In genomic region chr13:38350114-38350617, GRCh38 we compare ENCODE assay signal across 1 cellular context.
A peak's percentile ranks its signal among the peaks of the same experiment; 100 is the strongest.
TF ChIP-seq lines count a peak whose summit lies in the region.

No MANE protein-coding gene starts in this region.

TF ChIP-seq in HepG2, 621 proteins besides CTCF, POLR2A, EP300 and RAD21 (continued from another document):
- no peak for TF ChIP-seq BCLAF1 (IDR thresholded peaks at IDR 0.05)
- TF ChIP-seq ZNF414 (CRISPR knock-in tag; IDR thresholded peaks at IDR 0.05) = 0 out of 2 replicates have a peak, but pooled peaks have one; percentile 5
- peak; percentile 7; the same call in 1 of the 2 replicates for TF ChIP-seq MAX (IDR thresholded peaks at IDR 0.05)
- TF ChIP-seq, protein P1, sequence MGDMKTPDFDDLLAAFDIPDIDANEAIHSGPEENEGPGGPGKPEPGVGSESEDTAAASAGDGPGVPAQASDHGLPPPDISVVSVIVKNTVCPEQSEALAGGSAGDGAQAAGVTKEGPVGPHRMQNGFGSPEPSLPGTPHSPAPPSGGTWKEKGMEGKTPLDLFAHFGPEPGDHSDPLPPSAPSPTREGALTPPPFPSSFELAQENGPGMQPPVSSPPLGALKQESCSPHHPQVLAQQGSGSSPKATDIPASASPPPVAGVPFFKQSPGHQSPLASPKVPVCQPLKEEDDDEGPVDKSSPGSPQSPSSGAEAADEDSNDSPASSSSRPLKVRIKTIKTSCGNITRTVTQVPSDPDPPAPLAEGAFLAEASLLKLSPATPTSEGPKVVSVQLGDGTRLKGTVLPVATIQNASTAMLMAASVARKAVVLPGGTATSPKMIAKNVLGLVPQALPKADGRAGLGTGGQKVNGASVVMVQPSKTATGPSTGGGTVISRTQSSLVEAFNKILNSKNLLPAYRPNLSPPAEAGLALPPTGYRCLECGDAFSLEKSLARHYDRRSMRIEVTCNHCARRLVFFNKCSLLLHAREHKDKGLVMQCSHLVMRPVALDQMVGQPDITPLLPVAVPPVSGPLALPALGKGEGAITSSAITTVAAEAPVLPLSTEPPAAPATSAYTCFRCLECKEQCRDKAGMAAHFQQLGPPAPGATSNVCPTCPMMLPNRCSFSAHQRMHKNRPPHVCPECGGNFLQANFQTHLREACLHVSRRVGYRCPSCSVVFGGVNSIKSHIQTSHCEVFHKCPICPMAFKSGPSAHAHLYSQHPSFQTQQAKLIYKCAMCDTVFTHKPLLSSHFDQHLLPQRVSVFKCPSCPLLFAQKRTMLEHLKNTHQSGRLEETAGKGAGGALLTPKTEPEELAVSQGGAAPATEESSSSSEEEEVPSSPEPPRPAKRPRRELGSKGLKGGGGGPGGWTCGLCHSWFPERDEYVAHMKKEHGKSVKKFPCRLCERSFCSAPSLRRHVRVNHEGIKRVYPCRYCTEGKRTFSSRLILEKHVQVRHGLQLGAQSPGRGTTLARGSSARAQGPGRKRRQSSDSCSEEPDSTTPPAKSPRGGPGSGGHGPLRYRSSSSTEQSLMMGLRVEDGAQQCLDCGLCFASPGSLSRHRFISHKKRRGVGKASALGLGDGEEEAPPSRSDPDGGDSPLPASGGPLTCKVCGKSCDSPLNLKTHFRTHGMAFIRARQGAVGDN (CRISPR knock-in tag; IDR thresholded peaks at IDR 0.05) = peak; percentile 34; the same call in 1 of the 2 replicates
- TF ChIP-seq TARDBP (CRISPR knock-in tag; IDR thresholded peaks at IDR 0.05) = 0 out of 2 replicates have a peak, but pooled peaks have one; percentile 1
- TF ChIP-seq PHF8 (CRISPR knock-in tag; IDR thresholded peaks at IDR 0.05) = peak; percentile 57; the same call in 1 of the 2 replicates
- peak; percentile 11; the same call in 1 of the 2 replicates for TF ChIP-seq RBFOX2 (IDR thresholded peaks at IDR 0.05; ENCODE audit: low read depth, low read length)
- TF ChIP-seq KLF6 (CRISPR knock-in tag; IDR thresholded peaks at IDR 0.05) = 0 out of 2 replicates have a peak, but pooled peaks have one; percentile 6
- 0 out of 2 replicates have a peak, but pooled peaks have one; percentile 1 for TF ChIP-seq MIER3 (CRISPR knock-in tag; IDR thresholded peaks at IDR 0.05; ENCODE audit: borderline replicate concordance)
- 0 out of 2 replicates have a peak, but pooled peaks have one; percentile 12 for TF ChIP-seq ZSCAN25 (CRISPR knock-in tag; IDR thresholded peaks at IDR 0.05)
- peak; percentile 25; the same call in 1 of the 2 replicates for TF ChIP-seq KDM5A (IDR thresholded peaks at IDR 0.05; ENCODE audit: borderline replicate concordance, low read length)
- TF ChIP-seq, protein P2, sequence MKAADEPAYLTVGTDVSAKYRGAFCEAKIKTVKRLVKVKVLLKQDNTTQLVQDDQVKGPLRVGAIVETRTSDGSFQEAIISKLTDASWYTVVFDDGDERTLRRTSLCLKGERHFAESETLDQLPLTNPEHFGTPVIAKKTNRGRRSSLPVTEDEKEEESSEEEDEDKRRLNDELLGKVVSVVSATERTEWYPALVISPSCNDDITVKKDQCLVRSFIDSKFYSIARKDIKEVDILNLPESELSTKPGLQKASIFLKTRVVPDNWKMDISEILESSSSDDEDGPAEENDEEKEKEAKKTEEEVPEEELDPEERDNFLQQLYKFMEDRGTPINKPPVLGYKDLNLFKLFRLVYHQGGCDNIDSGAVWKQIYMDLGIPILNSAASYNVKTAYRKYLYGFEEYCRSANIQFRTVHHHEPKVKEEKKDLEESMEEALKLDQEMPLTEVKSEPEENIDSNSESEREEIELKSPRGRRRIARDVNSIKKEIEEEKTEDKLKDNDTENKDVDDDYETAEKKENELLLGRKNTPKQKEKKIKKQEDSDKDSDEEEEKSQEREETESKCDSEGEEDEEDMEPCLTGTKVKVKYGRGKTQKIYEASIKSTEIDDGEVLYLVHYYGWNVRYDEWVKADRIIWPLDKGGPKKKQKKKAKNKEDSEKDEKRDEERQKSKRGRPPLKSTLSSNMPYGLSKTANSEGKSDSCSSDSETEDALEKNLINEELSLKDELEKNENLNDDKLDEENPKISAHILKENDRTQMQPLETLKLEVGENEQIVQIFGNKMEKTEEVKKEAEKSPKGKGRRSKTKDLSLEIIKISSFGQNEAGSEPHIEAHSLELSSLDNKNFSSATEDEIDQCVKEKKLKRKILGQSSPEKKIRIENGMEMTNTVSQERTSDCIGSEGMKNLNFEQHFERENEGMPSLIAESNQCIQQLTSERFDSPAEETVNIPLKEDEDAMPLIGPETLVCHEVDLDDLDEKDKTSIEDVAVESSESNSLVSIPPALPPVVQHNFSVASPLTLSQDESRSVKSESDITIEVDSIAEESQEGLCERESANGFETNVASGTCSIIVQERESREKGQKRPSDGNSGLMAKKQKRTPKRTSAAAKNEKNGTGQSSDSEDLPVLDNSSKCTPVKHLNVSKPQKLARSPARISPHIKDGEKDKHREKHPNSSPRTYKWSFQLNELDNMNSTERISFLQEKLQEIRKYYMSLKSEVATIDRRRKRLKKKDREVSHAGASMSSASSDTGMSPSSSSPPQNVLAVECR (CRISPR knock-in tag; IDR thresholded peaks at IDR 0.05; ENCODE audit: borderline replicate concordance) = 0 out of 2 replicates have a peak, but pooled peaks have one; percentile 24
- TF ChIP-seq BORCS8-MEF2B (CRISPR knock-in tag; IDR thresholded peaks at IDR 0.05) = 0 out of 2 replicates have a peak, but pooled peaks have one; percentile 16
- TF ChIP-seq, protein P3, sequence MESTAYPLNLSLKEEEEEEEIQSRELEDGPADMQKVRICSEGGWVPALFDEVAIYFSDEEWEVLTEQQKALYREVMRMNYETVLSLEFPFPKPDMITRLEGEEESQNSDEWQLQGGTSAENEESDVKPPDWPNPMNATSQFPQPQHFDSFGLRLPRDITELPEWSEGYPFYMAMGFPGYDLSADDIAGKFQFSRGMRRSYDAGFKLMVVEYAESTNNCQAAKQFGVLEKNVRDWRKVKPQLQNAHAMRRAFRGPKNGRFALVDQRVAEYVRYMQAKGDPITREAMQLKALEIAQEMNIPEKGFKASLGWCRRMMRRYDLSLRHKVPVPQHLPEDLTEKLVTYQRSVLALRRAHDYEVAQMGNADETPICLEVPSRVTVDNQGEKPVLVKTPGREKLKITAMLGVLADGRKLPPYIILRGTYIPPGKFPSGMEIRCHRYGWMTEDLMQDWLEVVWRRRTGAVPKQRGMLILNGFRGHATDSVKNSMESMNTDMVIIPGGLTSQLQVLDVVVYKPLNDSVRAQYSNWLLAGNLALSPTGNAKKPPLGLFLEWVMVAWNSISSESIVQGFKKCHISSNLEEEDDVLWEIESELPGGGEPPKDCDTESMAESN (CRISPR knock-in tag; conservative IDR thresholded peaks at IDR 0.05) = no peak
- TF ChIP-seq ASH2L (IDR thresholded peaks at IDR 0.05; ENCODE audit: insufficient read length, low read depth, low read length) = peak; percentile 60
- peak; percentile 4 for TF ChIP-seq TEAD3 (CRISPR knock-in tag; optimal IDR thresholded peaks at IDR 0.05; ENCODE audit: borderline replicate concordance)
- TF ChIP-seq POLR2G (IDR thresholded peaks at IDR 0.05; ENCODE audit: low read depth, low read length) = 0 out of 2 replicates have a peak, but pooled peaks have one; percentile 18
- TF ChIP-seq ZNF350 (CRISPR knock-in tag; IDR thresholded peaks at IDR 0.05; ENCODE audit: borderline replicate concordance, low read depth) = 0 out of 2 replicates have a peak, but pooled peaks have one; percentile 16
- peak; percentile 46; the same call in 1 of the 2 replicates for TF ChIP-seq HDAC1 (CRISPR knock-in tag; IDR thresholded peaks at IDR 0.05)
- TF ChIP-seq PATZ1 (CRISPR knock-in tag; IDR thresholded peaks at IDR 0.05) = no peak
- peak; percentile 6; the same call in 1 of the 2 replicates for TF ChIP-seq ZMYM4 (CRISPR knock-in tag; IDR thresholded peaks at IDR 0.05)
- TF ChIP-seq TBP (CRISPR knock-in tag; IDR thresholded peaks at IDR 0.05) = no peak
